Comparison of ENCODE assay signal across 8 cellular contexts in genomic region chr6:83068628-83069027, GRCh38. TPM values are rescaled to one million over a fixed set of nuclear protein-coding genes. Genes with fewer than 3 reads are reported as not detected.
DNase-seq lines count a peak whose midpoint lies in the region; ATAC-seq and TF ChIP-seq lines count a peak whose summit lies in the region.

No MANE protein-coding gene starts in this region.

- no peaks in the 10 kb centered on the region for H3K9me3 Mint-ChIP-seq in activated CD8-positive, alpha-beta T cell treated with anti-CD3 and anti-CD28 coated beads for 36 hours

- no peaks in the 10 kb centered on the region for H4K20me1 ChIP-seq in SK-N-SH (ENCODE audit: insufficient read depth)

- no peak for ATAC-seq in SK-N-SH treated with all-trans-retinoic acid at 6 μM for 48 hours
- no peak for ATAC-seq in activated CD8-positive, alpha-beta T cell treated with anti-CD3 and anti-CD28 coated beads for 36 hours
- no peak for ATAC-seq in HG02981 (IDR thresholded peaks at IDR 0.05; ENCODE audit: unreplicated experiment)
- no peak for ATAC-seq in HG03378 (IDR thresholded peaks at IDR 0.05; ENCODE audit: unreplicated experiment)

- intact Hi-C loops in activated CD8-positive, alpha-beta T cell treated with anti-CD3 and anti-CD28 coated beads for 36 hours (cut with micrococcal nuclease): loop anchor here (5.0 kb wide), 1 partner anchor 124 kb away; the partner anchor contains the start of genes PGM3 and RWDD2A

- no peak for TF ChIP-seq EP300 in SK-N-SH (IDR thresholded peaks at IDR 0.05; ENCODE audit: borderline replicate concordance in 1 of 2, low read depth in 1 of 2, low read length in 1 of 2)

- peak overlapping the region; percentile 86 for H3K27ac Mint-ChIP-seq in activated CD8-positive, alpha-beta T cell treated with anti-CD3 and anti-CD28 coated beads for 36 hours

- DNase-seq in SK-N-SH: no peak
- DNase-seq in activated CD8-positive, alpha-beta T cell treated with anti-CD3 and anti-CD28 coated beads for 36 hours: no peak
- no peak for DNase-seq in NOMO-1 treated with DMSO at 0.1 percent for 48 hours (lab: John Stamatoyannopoulos, UW; ENCODE audit: unreplicated experiment)

- H3K4me2 ChIP-seq in SK-N-SH: peak overlapping the region; percentile 93

- H3K36me3 Mint-ChIP-seq in activated CD8-positive, alpha-beta T cell treated with anti-CD3 and anti-CD28 coated beads for 36 hours (ENCODE audit: low read depth): no peaks in the 10 kb centered on the region

- TF ChIP-seq CTCF in SK-N-SH (IDR thresholded peaks at IDR 0.05): no peak
- TF ChIP-seq CTCF in activated CD8-positive, alpha-beta T cell treated with anti-CD3 and anti-CD28 coated beads for 36 hours (IDR thresholded peaks at IDR 0.05): no peak

- POLR2A ChIA-PET in SK-N-SH (lab: Yijun Ruan, JAX): no interaction called here
- POLR2A ChIA-PET in activated CD8-positive, alpha-beta T cell treated with anti-CD3 and anti-CD28 coated beads for 36 hours (lab: Charles Lee): interaction anchor here (0.6 to 1.1 kb wide), 2 partner anchors 16 to 242 kb away, joined by 3 read pairs; no protein-coding TSS in a partner anchor

- H3K36me3 ChIP-seq in SK-N-SH (replicated peaks in 1 of 2; ENCODE audit: control insufficient read depth in 1 of 2, insufficient read depth in 2 of 2, low read length in 1 of 2) (no peaks in the 10 kb centered on the region), subcutaneous abdominal adipose tissue (ENCODE audit: control insufficient read depth in 5 of 5, insufficient read depth in 5 of 5, low read length in 5 of 5) (no peaks in the 10 kb centered on the region)

- peaks cover 47% of the 10 kb centered on the region for H3K4me1 Mint-ChIP-seq in activated CD8-positive, alpha-beta T cell treated with anti-CD3 and anti-CD28 coated beads for 36 hours (ENCODE audit: low read depth)

- H3K9me2 ChIP-seq in SK-N-SH: no peaks in the 10 kb centered on the region

- H3K4me3 ChIP-seq in SK-N-SH (ENCODE audit: low read depth in 2 of 2, low read length in 1 of 2) (peak overlapping the region; percentile 76 to 95), iPS-18c (ENCODE audit: insufficient read depth, low read depth, low read length) (peak overlapping the region; percentile 63), subcutaneous abdominal adipose tissue (ENCODE audit: low read depth in 1 of 5, low read length in 5 of 5) (peak overlapping the region in 3 of 5 donors; percentile 86 to 95 (median 88))

- peaks cover 3% of the 10 kb centered on the region for H3F3A ChIP-seq in SK-N-SH (replicated peaks; ENCODE audit: insufficient read depth)

- peaks cover 37% of the 10 kb centered on the region for H3K79me2 ChIP-seq in SK-N-SH (ENCODE audit: insufficient read depth)

- 87% methylated on average over 6 of the region's 6 CpGs for WGBS in SK-N-SH (ENCODE audit: low lambda C conversion rate)

- H2AFZ ChIP-seq in SK-N-SH (ENCODE audit: low read depth): peak overlapping the region; percentile 75; the same call in 1 of the 2 replicates

- TF ChIP-seq RAD21 in SK-N-SH (IDR thresholded peaks at IDR 0.05; ENCODE audit: low read length): no peak

- H3K4me1 ChIP-seq in SK-N-SH (ENCODE audit: control insufficient read depth in 1 of 2, insufficient read depth in 2 of 2, low read depth in 1 of 2, low read length in 1 of 2) (peaks cover 3 to 21% of the 10 kb centered on the region in 2 experiments), subcutaneous abdominal adipose tissue (ENCODE audit: control insufficient read depth in 5 of 5, insufficient read depth in 5 of 5, low read length in 5 of 5) (peaks cover 0 to 30% (median 29%) of the 10 kb centered on the region in 5 donors)

- CTCF ChIA-PET in SK-N-SH (lab: Yijun Ruan, JAX): interaction anchor here (1.3 to 11.1 kb wide), 8 partner anchors 15 to 445 kb away, joined by 4 to 328 read pairs (median 32); partner anchors contain the start of genes PGM3, PRSS35 and RWDD2A
- CTCF ChIA-PET in activated CD8-positive, alpha-beta T cell treated with anti-CD3 and anti-CD28 coated beads for 36 hours (lab: Charles Lee): interaction anchor here (1.0 to 5.0 kb wide), 6 partner anchors 9 to 150 kb away, joined by 4 to 187 read pairs (median 72); partner anchors contain the start of genes PGM3 and RWDD2A

- no peaks in the 10 kb centered on the region for H3K27me3 ChIP-seq in SK-N-SH (ENCODE audit: insufficient read depth)
- H3K27me3 ChIP-seq in subcutaneous abdominal adipose tissue (ENCODE audit: control insufficient read depth in 5 of 5, insufficient read depth in 4 of 5, low read length in 5 of 5): no peaks in the 10 kb centered on the region

- H3K27me3 Mint-ChIP-seq in activated CD8-positive, alpha-beta T cell treated with anti-CD3 and anti-CD28 coated beads for 36 hours: no peaks in the 10 kb centered on the region

- H3K4me3 Mint-ChIP-seq in activated CD8-positive, alpha-beta T cell treated with anti-CD3 and anti-CD28 coated beads for 36 hours: peak overlapping the region; percentile 90

- H3K27ac ChIP-seq in SK-N-SH (ENCODE audit: low read depth in 2 of 2, low read length in 1 of 2): peak overlapping the region in 1 of 2 experiments; percentile 64; a peak in 2 of 4 replicates
- peak overlapping the region; percentile 78 for H3K27ac ChIP-seq in subcutaneous abdominal adipose tissue (ENCODE audit: low read depth, low read length)

- H3K9ac ChIP-seq in SK-N-SH (peak overlapping the region; percentile 48), subcutaneous abdominal adipose tissue (ENCODE audit: low read length in 5 of 5) (peak overlapping the region; percentile 56 to 95 (median 93))

- H3K9me3 ChIP-seq in SK-N-SH (no peaks in the 10 kb centered on the region), iPS-18c (ENCODE audit: control insufficient read depth, insufficient read depth, low read length) (no peaks in the 10 kb centered on the region), subcutaneous abdominal adipose tissue (ENCODE audit: control insufficient read depth in 5 of 5, low read length in 5 of 5) (no peaks in the 10 kb centered on the region)

TF ChIP-seq in SK-N-SH, 30 proteins besides CTCF, POLR2A, EP300 and RAD21 (continues in another document):
- TF ChIP-seq FOXM1 (IDR thresholded peaks at IDR 0.05; ENCODE audit: low read depth): no peak
- no peak for TF ChIP-seq USF1 (IDR thresholded peaks at IDR 0.05; ENCODE audit: borderline replicate concordance, low read depth)
- no peak for TF ChIP-seq PBX3 (IDR thresholded peaks at IDR 0.05)

TF ChIP-seq in SK-N-SH treated with all-trans-retinoic acid at 6 μM for 48 hours, 23 proteins besides CTCF, POLR2A, EP300 and RAD21:
- TF ChIP-seq CSRNP3 (CRISPR knock-in tag; IDR thresholded peaks at IDR 0.05): no peak
- no peak for TF ChIP-seq TOX (CRISPR knock-in tag; IDR thresholded peaks at IDR 0.05; ENCODE audit: borderline replicate concordance)
- no peak for TF ChIP-seq PATZ1 (CRISPR knock-in tag; IDR thresholded peaks at IDR 0.05; ENCODE audit: borderline replicate concordance)
- TF ChIP-seq ZNF565 (CRISPR knock-in tag; conservative IDR thresholded peaks at IDR 0.05; ENCODE audit: low read depth): no peak
- TF ChIP-seq ZNF70 (CRISPR knock-in tag; IDR thresholded peaks at IDR 0.05): no peak
- TF ChIP-seq ESRRG (CRISPR knock-in tag; IDR thresholded peaks at IDR 0.05): no peak
- TF ChIP-seq ZFP3 (CRISPR knock-in tag; IDR thresholded peaks at IDR 0.05): no peak
- no peak for TF ChIP-seq BACH2 (CRISPR knock-in tag; IDR thresholded peaks at IDR 0.05; ENCODE audit: borderline replicate concordance)
- TF ChIP-seq ISL1 (CRISPR knock-in tag; IDR thresholded peaks at IDR 0.05): no peak
- no peak for TF ChIP-seq ZFP30 (CRISPR knock-in tag; IDR thresholded peaks at IDR 0.05)
TF ChIP-seq in SK-N-SH treated with all-trans-retinoic acid at 6 μM for 48 hours: peak in this region for 0.

RNA-seq across cellular contexts. Expression of gene DOP1A, which starts 1.2 kb away (rescaled TPM):
- 3.4 and 4.0 TPM in 2 replicates for polyA plus RNA-seq in SK-N-SH (2012; rRNA removed)
- 2.8 and 3.0 TPM in 2 replicates for polyA plus RNA-seq in SK-N-SH (2012; cell fraction: cytosol; rRNA removed)
- polyA plus RNA-seq in SK-N-SH (2012; cell fraction: nucleus; rRNA removed): 6.0 and 13.1 TPM in 2 replicates
- 1 to 10 TPM; 6.6 to 7.7 TPM for total RNA-seq in activated CD8-positive, alpha-beta T cell treated with anti-CD3 and anti-CD28 coated beads for 36 hours

RNA-seq across cellular contexts. Expression of gene UBE3D, which starts 3.0 kb away (rescaled TPM):
- polyA plus RNA-seq in SK-N-SH (2012; rRNA removed): 3.4 and 3.8 TPM in 2 replicates
- 4.0 and 4.9 TPM in 2 replicates for polyA plus RNA-seq in SK-N-SH (2012; cell fraction: cytosol; rRNA removed)
- 3.3 and 4.8 TPM in 2 replicates for polyA plus RNA-seq in SK-N-SH (2012; cell fraction: nucleus; rRNA removed)
- 1 to 10 TPM; 6.7 to 7.6 TPM for total RNA-seq in activated CD8-positive, alpha-beta T cell treated with anti-CD3 and anti-CD28 coated beads for 36 hours
